19 cellular contexts compared by ENCODE assay signal in the genomic region with DNA sequence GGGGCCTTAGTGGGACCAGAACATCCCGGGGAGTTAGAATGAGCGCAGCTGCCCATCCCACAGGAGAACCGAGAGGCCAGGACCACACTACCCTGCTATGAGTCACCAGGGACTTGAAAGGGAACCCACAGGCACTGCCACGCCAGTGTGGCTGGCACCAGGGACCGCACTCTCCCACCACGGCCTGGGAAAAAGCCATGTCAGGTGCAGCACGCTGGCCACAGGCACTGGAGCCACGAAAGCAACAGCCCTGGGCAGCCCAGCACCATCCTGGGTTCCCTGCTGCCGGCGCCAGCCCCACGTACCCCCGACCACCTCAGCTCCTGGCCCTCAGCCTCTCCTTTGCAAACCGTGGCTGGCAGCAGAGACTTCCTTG. TPM values are rescaled to one million over a fixed set of nuclear protein-coding genes. Genes with fewer than 3 reads are reported as not detected.
A peak's percentile ranks its signal among the peaks of the same experiment; 100 is the strongest.
DNase-seq lines count a peak whose midpoint lies in the region; ATAC-seq and TF ChIP-seq lines count a peak whose summit lies in the region.
"Had no signal": no experiment of that assay in that cellular context is flagged by ENCODE, and none has a peak within 500 bp of the region (broad histone marks: within the 10 kb centered on the region; RNA-seq: fewer than 3 reads in every experiment).

No MANE protein-coding gene starts in this region.

- H3K9ac ChIP-seq in smooth muscle cell (ENCODE audit: low read depth), result no peak overlapping the region

- H3K4me1 Mint-ChIP-seq in activated CD8-positive, alpha-beta memory T cell treated with anti-CD3 and anti-CD28 coated beads, Interleukin-2, amount 10 ng/mL, durations not matched to agents 7 days and 5 days, result peaks cover 7% of the 10 kb centered on the region

- H3K27ac Mint-ChIP-seq in activated CD8-positive, alpha-beta memory T cell treated with anti-CD3 and anti-CD28 coated beads, Interleukin-2, amount 10 ng/mL, durations not matched to agents 7 days and 5 days, result no peak overlapping the region
- H3K27ac Mint-ChIP-seq: activated CD8-positive, alpha-beta T cell treated with anti-CD3 and anti-CD28 coated beads, Interleukin-2, amount 10 ng/mL, durations not matched to agents 7 days and 5 days had no signal

- TF ChIP-seq CTCF in smooth muscle cell (IDR thresholded peaks at IDR 0.05; ENCODE audit: borderline replicate concordance, insufficient read depth, poor library complexity, severe bottlenecking), result no peak

- no peak overlapping the region for H3K4me3 Mint-ChIP-seq in activated CD8-positive, alpha-beta memory T cell treated with anti-CD3 and anti-CD28 coated beads, Interleukin-2, amount 10 ng/mL, durations not matched to agents 7 days and 5 days
- H3K4me3 Mint-ChIP-seq: activated CD8-positive, alpha-beta T cell treated with anti-CD3 and anti-CD28 coated beads, Interleukin-2, amount 10 ng/mL, durations not matched to agents 7 days and 5 days; immature natural killer cell had no signal

- H3K4me1 ChIP-seq in smooth muscle cell (ENCODE audit: low read depth), result no peaks in the 10 kb centered on the region

- no peak overlapping the region for H3K4me2 ChIP-seq in smooth muscle cell

- H3K9me3 ChIP-seq in smooth muscle cell (replicated peaks; ENCODE audit: low read depth), result no peaks in the 10 kb centered on the region
- H3K9me3 ChIP-seq: upper lobe of left lung had no signal

- no peaks in the 10 kb centered on the region for H3K27me3 Mint-ChIP-seq in activated CD8-positive, alpha-beta memory T cell treated with anti-CD3 and anti-CD28 coated beads, Interleukin-2, amount 10 ng/mL, durations not matched to agents 7 days and 5 days

- H3K36me3 Mint-ChIP-seq in activated CD8-positive, alpha-beta memory T cell treated with anti-CD3 and anti-CD28 coated beads, Interleukin-2, amount 10 ng/mL, durations not matched to agents 7 days and 5 days, result no peaks in the 10 kb centered on the region
- H3K36me3 Mint-ChIP-seq: immature natural killer cell had no signal

- peaks cover 36% of the 10 kb centered on the region for H3K79me2 ChIP-seq in smooth muscle cell (ENCODE audit: low read depth)

- CTCF ChIA-PET in activated CD8-positive, alpha-beta memory T cell treated with anti-CD3 and anti-CD28 coated beads, Interleukin-2, amount 10 ng/mL, durations not matched to agents 7 days and 5 days (lab: Charles Lee), result no interaction called here

- H3K4me3 ChIP-seq in smooth muscle cell, result no peak overlapping the region
- H3K4me3 ChIP-seq: skin epidermis, upper lobe of left lung had no signal

- peak; percentile 18 for ATAC-seq in activated CD8-positive, alpha-beta memory T cell treated with anti-CD3 and anti-CD28 coated beads, Interleukin-2, amount 10 ng/mL, durations not matched to agents 7 days and 5 days
- ATAC-seq in left colon, result peak; percentile 3
- no peak for ATAC-seq in HG03378 (IDR thresholded peaks at IDR 0.05; ENCODE audit: unreplicated experiment)
- ATAC-seq: activated CD8-positive, alpha-beta T cell treated with anti-CD3 and anti-CD28 coated beads, Interleukin-2, amount 10 ng/mL, durations not matched to agents 7 days and 5 days had no signal

- H3K9me3 Mint-ChIP-seq in activated CD8-positive, alpha-beta memory T cell treated with anti-CD3 and anti-CD28 coated beads, Interleukin-2, amount 10 ng/mL, durations not matched to agents 7 days and 5 days (ENCODE audit: low read depth), result no peaks in the 10 kb centered on the region
- H3K9me3 Mint-ChIP-seq: immature natural killer cell had no signal

- peaks cover 5% of the 10 kb centered on the region for H3F3A ChIP-seq in smooth muscle cell (ENCODE audit: low read depth)

- H2AFZ ChIP-seq in smooth muscle cell (ENCODE audit: low read depth), result no peak overlapping the region

- intact Hi-C loops in left colon (cut with DNase I, micrococcal nuclease), result no loop called here

- no peaks in the 10 kb centered on the region for H3K27me3 ChIP-seq in smooth muscle cell (ENCODE audit: low read depth)
- H3K27me3 ChIP-seq: upper lobe of left lung had no signal

- WGBS in smooth muscle cell (ENCODE audit: low lambda C conversion rate), result 93% methylated on average over 13 of the region's 13 CpGs

- H3K27ac ChIP-seq in angular gyrus (ENCODE audit: low read depth, low read length) (peak overlapping the region; percentile 48), smooth muscle cell (ENCODE audit: low read depth) (peak overlapping the region; percentile 28)

- peaks cover 92% of the 10 kb centered on the region for H4K20me1 ChIP-seq in smooth muscle cell (ENCODE audit: low read depth)

- H3K36me3 ChIP-seq in smooth muscle cell (ENCODE audit: low read depth), result no peaks in the 10 kb centered on the region

- no peak for DNase-seq in activated CD8-positive, alpha-beta memory T cell treated with anti-CD3 and anti-CD28 coated beads, Interleukin-2, amount 10 ng/mL, durations not matched to agents 7 days and 5 days
- no peak for DNase-seq in activated CD8-positive, alpha-beta memory T cell treated with anti-CD3 and anti-CD28 coated beads, Interleukin-2, amount 50 U/mL, for 4 hours
- DNase-seq in left colon, result peak in 1 of 2 donors; percentile 18
- no peak for DNase-seq in smooth muscle cell (lab: John Stamatoyannopoulos, UW; ENCODE audit: unreplicated experiment)
- no peak for DNase-seq in DMS 273 (lab: John Stamatoyannopoulos, UW; ENCODE audit: unreplicated experiment)
- DNase-seq in foreskin melanocyte, result no peak
- DNase-seq: 8988T; activated CD8-positive, alpha-beta T cell treated with anti-CD3 and anti-CD28 coated beads, Interleukin-2, amount 10 ng/mL, durations not matched to agents 7 days and 5 days; immature natural killer cell; left ventricle myocardium superior; NCI-H1436; NCI-H2171 treated with DMSO at 0.1 percent for 48 hours; NCI-H526 treated with DMSO at 0.1 percent for 48 hours; SHP77; stimulated activated CD4-positive, alpha-beta T cell treated with anti-CD3 and anti-CD28 coated beads, Interleukin-4, amount 100 ng/mL, for 24 hours had no signal

RNA-seq across cellular contexts. Expression of a gene that starts 14.1 kb away (rescaled TPM):
- under 1 TPM; 0.38 to 0.61 TPM for total RNA-seq in activated CD8-positive, alpha-beta memory T cell treated with anti-CD3 and anti-CD28 coated beads, Interleukin-2, amount 10 ng/mL, durations not matched to agents 7 days and 5 days
- total RNA-seq in left colon (1 to 10 TPM in 1 of 2 donors, under 1 TPM in 1; 0.67 to 2.6 TPM), smooth muscle cell (1.9 and 12.2 TPM in 2 replicates)
- polyA plus RNA-seq in smooth muscle cell, result 2.7 and 4.0 TPM in 2 replicates
- polyA plus RNA-seq: immature natural killer cell had no signal

RNA-seq across cellular contexts. Expression of a gene that starts 20.1 kb away (rescaled TPM):
- total RNA-seq in activated CD8-positive, alpha-beta memory T cell treated with anti-CD3 and anti-CD28 coated beads, Interleukin-2, amount 10 ng/mL, durations not matched to agents 7 days and 5 days, result 100 to 1,000 TPM; 114 to 132 TPM
- total RNA-seq in left colon, result 100 to 1,000 TPM; 118 to 130 TPM
- total RNA-seq in smooth muscle cell, result 77.3 and 116 TPM in 2 replicates
- polyA plus RNA-seq in smooth muscle cell, result 223 and 231 TPM in 2 replicates

RNA-seq across cellular contexts. Expression of a gene that starts 42.6 kb away (rescaled TPM):
- 10 to 100 TPM; 45.1 to 58.9 TPM for total RNA-seq in activated CD8-positive, alpha-beta memory T cell treated with anti-CD3 and anti-CD28 coated beads, Interleukin-2, amount 10 ng/mL, durations not matched to agents 7 days and 5 days
- 10 to 100 TPM; 20.7 to 29.6 TPM for total RNA-seq in left colon
- 14.3 and 16.0 TPM in 2 replicates for total RNA-seq in smooth muscle cell
- polyA plus RNA-seq in smooth muscle cell, result 58.0 and 68.7 TPM in 2 replicates

RNA-seq across cellular contexts. Expression of a gene that starts 45.4 kb away (rescaled TPM):
- total RNA-seq in activated CD8-positive, alpha-beta memory T cell treated with anti-CD3 and anti-CD28 coated beads, Interleukin-2, amount 10 ng/mL, durations not matched to agents 7 days and 5 days, result 1 to 10 TPM; 3.1 to 4.4 TPM
- 1 to 10 TPM; 3.1 to 3.3 TPM for total RNA-seq in left colon
- 3.3 and 9.1 TPM in 2 replicates for total RNA-seq in smooth muscle cell
- 14.2 and 22.5 TPM in 2 replicates for polyA plus RNA-seq in smooth muscle cell
